ENCODE assay signal across 24 cellular contexts in the genomic region with DNA sequence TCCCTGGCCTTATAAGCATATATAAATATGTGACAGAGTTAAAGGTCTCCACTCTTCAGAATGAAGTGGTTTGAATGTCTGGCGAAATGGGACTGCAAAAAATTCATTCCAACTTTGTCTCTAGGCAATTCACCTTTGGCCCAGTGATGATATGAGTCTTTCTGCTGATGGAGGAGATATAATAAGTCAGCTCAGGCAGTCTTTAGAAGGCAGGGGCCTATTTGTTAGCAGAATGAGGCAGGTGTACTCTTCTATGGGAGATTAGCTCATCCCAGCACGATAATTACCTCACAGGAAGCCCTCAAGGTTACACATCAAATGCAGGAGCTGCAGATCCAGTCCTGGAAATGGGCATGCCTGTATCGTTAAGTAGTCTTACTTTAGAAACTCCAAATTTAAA.
DNase-seq lines count a peak whose midpoint lies in the region; ATAC-seq lines count a peak whose summit lies in the region.
"Had no signal": no experiment of that assay in that cellular context is flagged by ENCODE, and none has a peak within 500 bp of the region (broad histone marks: within the 10 kb centered on the region; RNA-seq: fewer than 3 reads in every experiment).

No MANE protein-coding gene starts in this region.

- no peak for ATAC-seq in GM18498 (IDR thresholded peaks at IDR 0.05; ENCODE audit: unreplicated experiment)
- ATAC-seq: lower lobe of right lung; mucosa of descending colon; natural killer cell treated with Interleukin-12 subunit alpha and Interleukin-12 subunit beta and Interleukin-15 and Interleukin-18, amount 100 ng/mL, for 72 hours; stimulated activated effector memory CD8-positive, alpha-beta T cell treated with anti-CD3 and anti-CD28 coated beads, Interleukin-12 subunit alpha, Interleukin-12 subunit beta, amount 100 ng/mL, for 72 hours had no signal

- DNase-seq in NCI-H82 (lab: John Stamatoyannopoulos, UW) (peak; percentile 30), NCI-H82 treated with DMSO at 0.1 percent for 48 hours (lab: John Stamatoyannopoulos, UW; ENCODE audit: unreplicated experiment) (no peak), NCI-H146 treated with DMSO at 0.1 percent for 48 hours (lab: John Stamatoyannopoulos, UW; ENCODE audit: unreplicated experiment) (peak; percentile 80), SHP77 (lab: John Stamatoyannopoulos, UW) (peak; percentile 71 to 83), retina (peak; percentile 19), NCI-H1694 (lab: John Stamatoyannopoulos, UW) (no peak), DMS153 (lab: John Stamatoyannopoulos, UW) (no peak)
- DNase-seq: activated B cell treated with CpG ODN at 0.5 μM for 24 hours; activated CD4-positive, alpha-beta T cell treated with anti-CD3 and anti-CD28 coated beads, Interleukin-2, amount 10 ng/mL, durations not matched to agents 7 days and 5 days; activated gamma-delta T cell; activated naive CD8-positive, alpha-beta T cell treated with anti-CD3 and anti-CD28 coated beads, Interleukin-2, amount 10 ng/mL, durations not matched to agents 7 days and 5 days; activated T-cell treated with anti-CD3 and anti-CD28 coated beads, Interleukin-2, amount 50 U/mL, for 24 hours; aorta; CD4-positive, alpha-beta T cell; EL; hypothalamus; lower lobe of right lung; mucosa of descending colon; NCI-H1092 treated with DMSO at 0.1 percent for 48 hours; NCI-H2107; stimulated activated CD4-positive, alpha-beta T cell treated with anti-CD3 and anti-CD28 coated beads, Interleukin-15, amount 100 ng/mL, for 24 hours had no signal

Comparison
In these comparisons a context has a peak if more than half of its experiments do, and no peak if none do; other contexts are left out.
1. DNase-seq: peak in NCI-H82 (single experiment), NCI-H146 treated with DMSO at 0.1 percent for 48 hours (single experiment), SHP77 (2 of 2) and retina (single experiment); none in NCI-H82 treated with DMSO at 0.1 percent for 48 hours (single experiment), NCI-H1694 (single experiment) and DMS153 (single experiment).